Comparison of ENCODE assay signal across 8 cellular contexts in genomic region chr5:151224372-151224771, GRCh38. TPM values are rescaled to one million over a fixed set of nuclear protein-coding genes. Genes with fewer than 3 reads are reported as not detected.
DNase-seq lines count a peak whose midpoint lies in the region; ATAC-seq and TF ChIP-seq lines count a peak whose summit lies in the region.

No MANE protein-coding gene starts in this region.

- H3K79me2 ChIP-seq in fibroblast of lung (ENCODE audit: control insufficient read depth, insufficient read depth, low read length) = no peaks in the 10 kb centered on the region

- peaks cover 49% of the 10 kb centered on the region for H3K4me1 Mint-ChIP-seq in activated naive CD4-positive, alpha-beta T cell treated with anti-CD3 and anti-CD28 coated beads for 36 hours (ENCODE audit: low read depth)

- no peak for ATAC-seq in thoracic aorta (ENCODE audit: insufficient number of reproducible peaks, low FRiP score, low read depth)

- CTCF ChIA-PET in activated naive CD4-positive, alpha-beta T cell treated with anti-CD3 and anti-CD28 coated beads for 36 hours (lab: Charles Lee) = interaction anchor here (0.6 to 2.2 kb wide), 13 partner anchors 10 to 98 kb away, joined by 3 to 19 read pairs (median 5); partner anchors contain the start of genes ANXA6 and GM2A
- CTCF ChIA-PET in RWPE1 (lab: Yijun Ruan, JAX) = interaction anchor here (0.6 to 1.1 kb wide), 6 partner anchors 11 to 465 kb away, joined by 3 to 11 read pairs (median 4); partner anchors contain the start of gene DCTN4

- H3K4me2 ChIP-seq in fibroblast of lung (ENCODE audit: extremely low read depth, insufficient read depth, low read length) = peak overlapping the region; percentile 89

- H2AFZ ChIP-seq in fibroblast of lung (ENCODE audit: low read length) = no peak overlapping the region

- H3K4me1 ChIP-seq in fibroblast of lung (ENCODE audit: control insufficient read depth, extremely low read depth, insufficient read depth, low read length) (peaks cover 2% of the 10 kb centered on the region), thoracic aorta (ENCODE audit: control insufficient read depth in 1 of 2, low read depth in 2 of 2) (peaks cover 11 to 39% of the 10 kb centered on the region in 2 donors)

- POLR2A ChIA-PET in RWPE1 (lab: Yijun Ruan, JAX; ENCODE audit: low non-redundant PET) = interaction anchor here (1.1 kb wide), 1 partner anchor 20 kb away, joined by 3 read pairs; no protein-coding TSS in a partner anchor

- no peaks in the 10 kb centered on the region for H3K36me3 ChIP-seq in fibroblast of lung (ENCODE audit: control insufficient read depth, insufficient read depth, low read length)
- H3K36me3 ChIP-seq in thoracic aorta = no peaks in the 10 kb centered on the region

- H3K27ac ChIP-seq in fibroblast of lung (ENCODE audit: insufficient read depth, low read length) (no peak overlapping the region), thoracic aorta (peak overlapping the region in 1 of 2 donors; percentile 67), RWPE1 (no peak overlapping the region)

- no peak for DNase-seq in activated naive CD4-positive, alpha-beta T cell treated with anti-CD3 and anti-CD28 coated beads for 36 hours
- DNase-seq in activated naive CD4-positive, alpha-beta T cell (lab: John Stamatoyannopoulos, UW) = no peak
- peak; percentile 12 for DNase-seq in NOMO-1 treated with dmso at 0.1 percent for 144 hours (lab: John Stamatoyannopoulos, UW; ENCODE audit: unreplicated experiment)
- no peak for DNase-seq in fibroblast of lung (ENCODE audit: low read depth in 2 of 2)
- DNase-seq in thoracic aorta (ENCODE audit: low spot score) = no peak
- DNase-seq in middle frontal gyrus (ENCODE audit: extremely low spot score, low spot score) = no peak
- DNase-seq in NCI-H1694 treated with DMSO at 0.1 percent for 48 hours (lab: John Stamatoyannopoulos, UW) = no peak
- DNase-seq in RWPE1 (ENCODE audit: low spot score) = no peak

- H3K4me3 ChIP-seq in fibroblast of lung (replicated peaks in 1 of 4; ENCODE audit: control extremely low read depth in 1 of 4, insufficient read depth in 1 of 4, low read depth in 3 of 4, low read length in 4 of 4) = peak overlapping the region in 3 of 4 experiments; percentile 42 to 77 (median 63)
- peak overlapping the region; percentile 90 for H3K4me3 ChIP-seq in thoracic aorta

- H3K9ac ChIP-seq in fibroblast of lung (ENCODE audit: insufficient read depth, low read length) = no peak overlapping the region

- H3K9me3 Mint-ChIP-seq in activated naive CD4-positive, alpha-beta T cell treated with anti-CD3 and anti-CD28 coated beads for 36 hours = no peaks in the 10 kb centered on the region

- no peaks in the 10 kb centered on the region for H3K27me3 ChIP-seq in fibroblast of lung (ENCODE audit: control insufficient read depth, insufficient read depth, low read length)
- H3K27me3 ChIP-seq in thoracic aorta (replicated peaks; ENCODE audit: insufficient read depth) = no peaks in the 10 kb centered on the region

- intact Hi-C loops in activated naive CD4-positive, alpha-beta T cell treated with anti-CD3 and anti-CD28 coated beads for 36 hours (cut with micrococcal nuclease) = loop anchor here (1.0 to 5.0 kb wide), 6 partner anchors 10 to 223 kb away; partner anchors contain the start of gene SLC36A1

- TF ChIP-seq CTCF in fibroblast of lung (conservative IDR thresholded peaks at IDR 0.05 in 1 of 2, IDR thresholded peaks at IDR 0.05 in 1 of 2; ENCODE audit: low read depth in 1 of 2, low read length in 2 of 2) (no peak), thoracic aorta (IDR thresholded peaks at IDR 0.05) (no peak), RWPE1 (conservative IDR thresholded peaks at IDR 0.05; ENCODE audit: low read depth) (no peak; the same call in 1 of the 2 replicates)

- no peaks in the 10 kb centered on the region for H4K20me1 ChIP-seq in fibroblast of lung (ENCODE audit: control insufficient read depth, extremely low read depth, insufficient read depth, low read length)

- peak overlapping the region; percentile 93 for H3K27ac Mint-ChIP-seq in activated naive CD4-positive, alpha-beta T cell treated with anti-CD3 and anti-CD28 coated beads for 36 hours

- H3K9me3 ChIP-seq in fibroblast of lung (ENCODE audit: control insufficient read depth, insufficient read depth, low read depth, low read length) (no peaks in the 10 kb centered on the region), thoracic aorta (no peaks in the 10 kb centered on the region)

- peak overlapping the region; percentile 85 for H3K4me3 Mint-ChIP-seq in activated naive CD4-positive, alpha-beta T cell treated with anti-CD3 and anti-CD28 coated beads for 36 hours

- peaks cover 7% of the 10 kb centered on the region for H3K36me3 Mint-ChIP-seq in activated naive CD4-positive, alpha-beta T cell treated with anti-CD3 and anti-CD28 coated beads for 36 hours (ENCODE audit: low read depth)

- no peaks in the 10 kb centered on the region for H3K27me3 Mint-ChIP-seq in activated naive CD4-positive, alpha-beta T cell treated with anti-CD3 and anti-CD28 coated beads for 36 hours (ENCODE audit: low read depth)

RNA-seq across cellular contexts. Expression of gene CCDC69, which starts 0.5 kb away (rescaled TPM):
- 10 to 100 TPM; 15.5 to 18.5 TPM for total RNA-seq in activated naive CD4-positive, alpha-beta T cell treated with anti-CD3 and anti-CD28 coated beads for 36 hours
- total RNA-seq in fibroblast of lung = 4.0 and 6.4 TPM in 2 replicates
- 1.5 and 2.3 TPM in 2 replicates for polyA plus RNA-seq in fibroblast of lung
- 1.1 and 1.9 TPM in 2 replicates for polyA plus RNA-seq in fibroblast of lung (2012)
- 2.8 TPM in 1 of 2 replicates, not detected in the other for polyA minus RNA-seq in fibroblast of lung (ENCODE audit: low replicate concordance)
- total RNA-seq in thoracic aorta = 10 to 100 TPM; 39.1 to 75.3 TPM

RNA-seq across cellular contexts. Expression of gene GM2A, which starts 28.6 kb away (rescaled TPM):
- 10 to 100 TPM; 21.1 to 21.8 TPM for total RNA-seq in activated naive CD4-positive, alpha-beta T cell treated with anti-CD3 and anti-CD28 coated beads for 36 hours
- total RNA-seq in fibroblast of lung (24.9 and 28.2 TPM in 2 replicates), thoracic aorta (10 to 100 TPM; 26.1 to 32.1 TPM)
- polyA plus RNA-seq in fibroblast of lung = 11.9 and 20.0 TPM in 2 replicates
- polyA plus RNA-seq in fibroblast of lung (2012) = 16.9 and 23.0 TPM in 2 replicates
- 24.7 and 46.9 TPM in 2 replicates for polyA minus RNA-seq in fibroblast of lung (ENCODE audit: low replicate concordance)
